ENCODE assay signal across 1 cellular context in genomic region chr14:21264025-21264801, GRCh38.
A peak's percentile ranks its signal among the peaks of the same experiment; 100 is the strongest.
TF ChIP-seq lines count a peak whose summit lies in the region.

No MANE protein-coding gene starts in this region.

TF ChIP-seq in HepG2, 621 proteins besides CTCF, POLR2A, EP300 and RAD21 (continued from another document):
- TF ChIP-seq ZNF503 (CRISPR knock-in tag; IDR thresholded peaks at IDR 0.05) (0 out of 2 replicates have a peak, but pooled peaks have one; percentile 10), ZNF513 (CRISPR knock-in tag; conservative IDR thresholded peaks at IDR 0.05) (no peak), ARID5B (CRISPR knock-in tag; IDR thresholded peaks at IDR 0.05) (no peak), HNRNPLL (IDR thresholded peaks at IDR 0.05; ENCODE audit: low read depth, low read length, poor library complexity, severe bottlenecking) (no peak), FOXK1 (CRISPR knock-in tag; IDR thresholded peaks at IDR 0.05; ENCODE audit: borderline replicate concordance, low read depth) (no peak), SAP130 (CRISPR knock-in tag; IDR thresholded peaks at IDR 0.05; ENCODE audit: low read depth) (peak; percentile 31), UBTF (CRISPR knock-in tag; IDR thresholded peaks at IDR 0.05) (no peak), ZNF800 (CRISPR knock-in tag; IDR thresholded peaks at IDR 0.05) (0 out of 2 replicates have a peak, but pooled peaks have one; percentile 15), ATF4 (CRISPR knock-in tag; IDR thresholded peaks at IDR 0.05) (0 out of 4 replicates have a peak, but pooled peaks of 1 of the 2 experiments have one; percentile 61), RBFOX2 (IDR thresholded peaks at IDR 0.05; ENCODE audit: low read depth, low read length) (peak; percentile 45), ZFX (CRISPR knock-in tag; IDR thresholded peaks at IDR 0.05; ENCODE audit: low read depth) (no peak), NPAS2 (CRISPR knock-in tag; IDR thresholded peaks at IDR 0.05; ENCODE audit: borderline replicate concordance) (no peak), MIXL1 (CRISPR knock-in tag; IDR thresholded peaks at IDR 0.05) (no peak), RBAK (CRISPR knock-in tag; IDR thresholded peaks at IDR 0.05) (no peak), POLR2AphosphoS5 (IDR thresholded peaks at IDR 0.05; ENCODE audit: low read depth, low read length) (peak; percentile 13), GMEB2 (CRISPR knock-in tag; IDR thresholded peaks at IDR 0.05; ENCODE audit: low read depth) (no peak), TARDBP (CRISPR knock-in tag; IDR thresholded peaks at IDR 0.05) (no peak), ZNF460 (CRISPR knock-in tag; IDR thresholded peaks at IDR 0.05; ENCODE audit: borderline replicate concordance) (peak; percentile 69; the same call in 1 of the 2 replicates), NFE2L2 (IDR thresholded peaks at IDR 0.05; ENCODE audit: low read length) (peak; percentile 76), ZNF761 (CRISPR knock-in tag; conservative IDR thresholded peaks at IDR 0.05) (0 out of 2 replicates have a peak, but pooled peaks have one; percentile 21), GATAD2A (CRISPR knock-in tag; IDR thresholded peaks at IDR 0.05) (0 out of 2 replicates have a peak, but pooled peaks have one; percentile 11), ZBTB7B (CRISPR knock-in tag; IDR thresholded peaks at IDR 0.05) (no peak), TMF1 (CRISPR knock-in tag; IDR thresholded peaks at IDR 0.05; ENCODE audit: low read depth) (0 out of 2 replicates have a peak, but pooled peaks have one; percentile 26), FOSL2 (CRISPR knock-in tag; IDR thresholded peaks at IDR 0.05) (no peak), SNAPC2 (CRISPR knock-in tag; IDR thresholded peaks at IDR 0.05) (no peak), ZFP91 (CRISPR knock-in tag; IDR thresholded peaks at IDR 0.05; ENCODE audit: borderline replicate concordance) (no peak), PAF1 (CRISPR knock-in tag; IDR thresholded peaks at IDR 0.05) (0 out of 2 replicates have a peak, but pooled peaks have one; percentile 9), ZNF253 (CRISPR knock-in tag; IDR thresholded peaks at IDR 0.05; ENCODE audit: borderline replicate concordance) (no peak), ZNF337 (CRISPR knock-in tag; IDR thresholded peaks at IDR 0.05; ENCODE audit: borderline replicate concordance, low read depth) (0 out of 2 replicates have a peak, but pooled peaks have one; percentile 24)
- TF ChIP-seq, protein P1, sequence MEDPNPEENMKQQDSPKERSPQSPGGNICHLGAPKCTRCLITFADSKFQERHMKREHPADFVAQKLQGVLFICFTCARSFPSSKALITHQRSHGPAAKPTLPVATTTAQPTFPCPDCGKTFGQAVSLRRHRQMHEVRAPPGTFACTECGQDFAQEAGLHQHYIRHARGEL (CRISPR knock-in tag; IDR thresholded peaks at IDR 0.05) = no peak
